ENCODE assay signal across 27 cellular contexts in the genomic region with DNA sequence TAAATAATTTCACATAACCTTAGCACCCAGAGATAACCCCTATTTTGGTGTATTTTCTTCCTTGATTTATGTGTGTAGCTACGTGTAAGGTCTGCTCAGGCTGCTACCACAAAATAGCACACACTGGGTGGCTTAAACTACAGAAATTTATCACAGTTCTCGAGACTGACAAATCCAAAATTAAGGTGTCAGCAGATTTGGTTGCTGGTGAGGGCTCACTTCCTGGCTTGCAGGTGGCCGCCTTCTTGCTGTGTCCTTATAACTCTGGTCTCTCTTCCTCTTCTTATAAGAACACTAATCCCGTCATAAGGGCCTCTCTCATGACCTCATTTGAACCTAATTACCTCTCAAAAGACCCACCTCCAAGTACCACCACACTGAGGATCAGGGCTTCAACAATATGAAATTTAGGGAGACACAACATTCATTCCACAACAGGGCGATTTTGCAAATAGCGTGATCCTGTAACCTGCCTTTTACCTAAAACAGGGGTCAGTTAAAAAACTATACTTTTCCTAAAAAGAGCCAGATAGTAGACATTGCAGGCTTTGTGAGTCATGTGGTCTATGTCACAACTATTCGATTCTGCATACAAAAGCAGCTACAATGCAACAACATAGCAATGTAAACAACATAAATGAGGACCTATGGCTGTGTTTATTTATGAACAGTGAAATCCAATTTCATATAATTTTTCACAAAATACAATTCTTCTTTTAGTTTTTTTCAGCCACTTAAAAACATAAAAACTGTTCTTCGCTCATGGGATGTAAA.
DNase-seq lines count a peak whose midpoint lies in the region; ATAC-seq, FAIRE-seq and TF ChIP-seq lines count a peak whose summit lies in the region.
"Had no signal": no experiment of that assay in that cellular context is flagged by ENCODE, and none has a peak within 500 bp of the region (broad histone marks: within the 10 kb centered on the region; RNA-seq: fewer than 3 reads in every experiment).

No MANE protein-coding gene starts in this region.

- CTCF ChIA-PET in HepG2 (lab: Yijun Ruan, JAX; ENCODE audit: low intra/inter-chr PET ratio, low total read pairs) (no interaction called here), K562 (lab: Yijun Ruan, JAX; ENCODE audit: low intra/inter-chr PET ratio) (no interaction called here), OCI-LY7 (lab: Charles Lee; ENCODE audit: unreplicated experiment) (no interaction called here)
- CTCF ChIA-PET in activated CD4-positive, alpha-beta T cell treated with anti-CD3 and anti-CD28 coated beads, Interleukin-2, amount 10 ng/mL, durations not matched to agents 7 days and 5 days (lab: Charles Lee): no interaction called here

- H3K79me2 ChIP-seq in HepG2 (ENCODE audit: insufficient read depth, low read length) (no peaks in the 10 kb centered on the region), MM.1S (ENCODE audit: low read length) (no peaks in the 10 kb centered on the region), K562 (ENCODE audit: control insufficient read depth, insufficient read depth, low read length) (no peaks in the 10 kb centered on the region), OCI-LY7 (ENCODE audit: insufficient read depth, low read depth, low read length) (no peaks in the 10 kb centered on the region)

- peaks cover 25% of the 10 kb centered on the region for H3K9me3 Mint-ChIP-seq in activated CD4-positive, alpha-beta T cell treated with anti-CD3 and anti-CD28 coated beads, Interleukin-2, amount 10 ng/mL, durations not matched to agents 7 days and 5 days

- no peaks in the 10 kb centered on the region for H3K9me1 ChIP-seq in K562 (ENCODE audit: control insufficient read depth, insufficient read depth, low read length)

- no peak overlapping the region for H3K27ac ChIP-seq in HepG2 (ENCODE audit: extremely low read length, insufficient read depth, low read length)
- no peak overlapping the region for H3K27ac ChIP-seq in right lobe of liver
- H3K27ac ChIP-seq in MM.1S (ENCODE audit: low read length): peak overlapping the region; percentile 100
- H3K27ac ChIP-seq in K562 (ENCODE audit: extremely low read depth, low read depth, low read length): no peak overlapping the region
- no peak overlapping the region for H3K27ac ChIP-seq in OCI-LY7 (ENCODE audit: low read depth, low read length, poor library complexity, severe bottlenecking)
- H3K27ac ChIP-seq: left ventricle myocardium inferior, RWPE1, tibial artery had no signal

- H3K36me3 Mint-ChIP-seq in activated CD4-positive, alpha-beta T cell treated with anti-CD3 and anti-CD28 coated beads, Interleukin-2, amount 10 ng/mL, durations not matched to agents 7 days and 5 days (ENCODE audit: low read depth): peaks cover 50% of the 10 kb centered on the region
- H3K36me3 Mint-ChIP-seq: activated naive CD4-positive, alpha-beta T cell treated with anti-CD3 and anti-CD28 coated beads, Interleukin-2, amount 50 U/mL, for 24 hours; mesothelial cell of epicardium had no signal

- H3K9me3 ChIP-seq in HepG2 (ENCODE audit: low read length) (no peaks in the 10 kb centered on the region), right lobe of liver (no peaks in the 10 kb centered on the region), MM.1S (replicated peaks; ENCODE audit: insufficient read depth, low read length) (no peaks in the 10 kb centered on the region), K562 (replicated peaks; ENCODE audit: control insufficient read depth, insufficient read depth, low read depth, low read length) (no peaks in the 10 kb centered on the region), OCI-LY7 (ENCODE audit: low read length) (peaks cover 12% of the 10 kb centered on the region; the same call in 1 of the 2 replicates)
- H3K9me3 ChIP-seq: BE2C, breast epithelium, HAP-1, tibial artery had no signal

- TF ChIP-seq POLR2A in HepG2 (IDR thresholded peaks at IDR 0.05; ENCODE audit: insufficient read depth in 1 of 2, low read depth in 2 of 2, low read length in 2 of 2) (no peak), right lobe of liver (IDR thresholded peaks at IDR 0.05) (no peak), K562 (conservative IDR thresholded peaks at IDR 0.05) (no peak)

- H3K27ac Mint-ChIP-seq in activated CD4-positive, alpha-beta T cell treated with anti-CD3 and anti-CD28 coated beads, Interleukin-2, amount 10 ng/mL, durations not matched to agents 7 days and 5 days: no peak overlapping the region
- H3K27ac Mint-ChIP-seq: mesothelial cell of epicardium had no signal

- H3K4me1 ChIP-seq in HepG2 (ENCODE audit: insufficient read depth, low read length): no peaks in the 10 kb centered on the region
- peaks cover 0 to 19% (median 5%) of the 10 kb centered on the region in 4 donors for H3K4me1 ChIP-seq in right lobe of liver
- peaks cover 71% of the 10 kb centered on the region for H3K4me1 ChIP-seq in MM.1S (ENCODE audit: low read length)
- no peaks in the 10 kb centered on the region for H3K4me1 ChIP-seq in K562 (replicated peaks in 1 of 2; ENCODE audit: control insufficient read depth in 2 of 2, insufficient read depth in 2 of 2, low read length in 2 of 2)
- peaks cover 33% of the 10 kb centered on the region for H3K4me1 ChIP-seq in OCI-LY7 (ENCODE audit: insufficient read depth, low read length, poor library complexity, severe bottlenecking)
- H3K4me1 ChIP-seq: BE2C, HAP-1, left ventricle myocardium inferior had no signal

- 23% methylated on average over 8 of the region's 8 CpGs for WGBS in HepG2 (ENCODE audit: low lambda C conversion rate)
- whole genome bisulfite sequencing in right lobe of liver (ENCODE audit: insufficient coverage, low coverage, low lambda C conversion rate, missing lambda C conversion rate): 77% methylated on average over 8 of the region's 8 CpGs
- 4% methylated on average over 7 of the region's 8 CpGs for WGBS in K562 (ENCODE audit: insufficient coverage, low coverage, missing lambda C conversion rate)

- BruUV-seq in HepG2 (replicated peaks; lab: Mats Ljungman, UMichigan) (no TSS peak), K562 (replicated peaks; lab: Mats Ljungman, UMichigan) (no TSS peak), OCI-LY7 (replicated peaks; lab: Mats Ljungman, UMichigan) (no TSS peak)

- H3K9me2 ChIP-seq in MM.1S (replicated peaks; ENCODE audit: insufficient read depth, low read length) (no peaks in the 10 kb centered on the region), OCI-LY7 (ENCODE audit: insufficient read depth, low read length) (no peaks in the 10 kb centered on the region)

- H3K4me2 ChIP-seq in HepG2 (ENCODE audit: low read depth, low read length) (no peak overlapping the region), MM.1S (ENCODE audit: low read depth, low read length) (peak overlapping the region; percentile 9; the same call in 1 of the 2 replicates), K562 (ENCODE audit: insufficient read depth, low read length) (no peak overlapping the region), OCI-LY7 (ENCODE audit: low read length) (no peak overlapping the region)
- H3K4me2 ChIP-seq: smooth muscle cell had no signal

- no peak for TF ChIP-seq EP300 in HepG2 (IDR thresholded peaks at IDR 0.05; ENCODE audit: low read depth in 2 of 2, low read length in 2 of 2)
- TF ChIP-seq EP300 in HepG2 (CRISPR knock-in tag; IDR thresholded peaks at IDR 0.05; ENCODE audit: borderline replicate concordance): no peak
- no peak for TF ChIP-seq EP300 in K562 (IDR thresholded peaks at IDR 0.05; ENCODE audit: low read length)

- POLR2A ChIA-PET in HepG2 (lab: Yijun Ruan, JAX) (no interaction called here), K562 (lab: Yijun Ruan, JAX) (no interaction called here), OCI-LY7 (lab: Charles Lee) (no interaction called here)
- POLR2A ChIA-PET in activated CD4-positive, alpha-beta T cell treated with anti-CD3 and anti-CD28 coated beads, Interleukin-2, amount 10 ng/mL, durations not matched to agents 7 days and 5 days (lab: Charles Lee): no interaction called here

- H3K36me3 ChIP-seq in HepG2 (replicated peaks in 1 of 2; ENCODE audit: control insufficient read depth in 1 of 2, insufficient read depth in 2 of 2, low read length in 2 of 2) (no peaks in the 10 kb centered on the region), right lobe of liver (no peaks in the 10 kb centered on the region), MM.1S (replicated peaks; ENCODE audit: insufficient read depth, low read length) (no peaks in the 10 kb centered on the region), K562 (ENCODE audit: control insufficient read depth, insufficient read depth, low read length) (no peaks in the 10 kb centered on the region), OCI-LY7 (ENCODE audit: insufficient read depth, low read length) (no peaks in the 10 kb centered on the region; the same call in 1 of the 2 replicates)
- H3K36me3 ChIP-seq: BE2C, breast epithelium, HAP-1, left ventricle myocardium inferior, tibial artery had no signal

- FAIRE-seq in HepG2 (lab: Jason Lieb, UNC) (no peak), K562 (lab: Jason Lieb, UNC) (no peak)
- FAIRE-seq: islet of Langerhans had no signal

- intact Hi-C loops in HepG2 (cut with micrococcal nuclease; ENCODE audit: unreplicated experiment) (no loop called here), right lobe of liver (cut with DNase I) (no loop called here), K562 (cut with micrococcal nuclease) (no loop called here), OCI-LY7 (cut with micrococcal nuclease; ENCODE audit: unreplicated experiment) (no loop called here)

- H3F3A ChIP-seq in MM.1S (ENCODE audit: insufficient read depth, low read length): peaks cover 44% of the 10 kb centered on the region

- H3K4me3 ChIP-seq in HepG2 (replicated peaks in 1 of 3; ENCODE audit: insufficient read depth in 1 of 3, low read depth in 2 of 3, low read length in 3 of 3) (no peak overlapping the region), right lobe of liver (no peak overlapping the region), MM.1S (ENCODE audit: low read length) (no peak overlapping the region), K562 (no peak overlapping the region), OCI-LY7 (ENCODE audit: low read depth, low read length, poor library complexity, severe bottlenecking) (no peak overlapping the region)
- H3K4me3 ChIP-seq: breast epithelium, HAP-1, left ventricle myocardium inferior, smooth muscle cell, tibial artery had no signal

- H4K20me1 ChIP-seq in HepG2 (ENCODE audit: insufficient read depth, low read length) (no peaks in the 10 kb centered on the region), MM.1S (ENCODE audit: insufficient read depth, low read length) (no peaks in the 10 kb centered on the region), K562 (replicated peaks; ENCODE audit: control insufficient read depth, insufficient read depth, low read length) (no peaks in the 10 kb centered on the region), OCI-LY7 (ENCODE audit: insufficient read depth, low read length) (no peaks in the 10 kb centered on the region)

- in situ Hi-C loops in HepG2 (cut with HindIII; ENCODE audit: extremely low pct_ligation_motif_present, low pct_unique_long_range_greater_than_20kb): no loop called here
- in situ Hi-C loops in K562 (cut with MboI): loop anchor here (25.0 kb wide), 1 partner anchor 940 kb away; a partner anchor contains a TSS

- no peak for TF ChIP-seq RAD21 in HepG2 (CRISPR knock-in tag; IDR thresholded peaks at IDR 0.05)
- TF ChIP-seq RAD21 in K562 (CRISPR knock-in tag; conservative IDR thresholded peaks at IDR 0.05 in 1 of 2, IDR thresholded peaks at IDR 0.05 in 1 of 2): no peak

- ATAC-seq in HepG2: no peak
- ATAC-seq in right lobe of liver: no peak
- no peak for ATAC-seq in K562
- ATAC-seq: naive thymus-derived CD4-positive, alpha-beta T cell had no signal

- H2AFZ ChIP-seq in HepG2 (ENCODE audit: low read length) (no peak overlapping the region), MM.1S (ENCODE audit: low read length) (no peak overlapping the region), K562 (ENCODE audit: low read depth, low read length) (no peak overlapping the region), OCI-LY7 (ENCODE audit: low read length) (no peak overlapping the region)

- H3K4me1 Mint-ChIP-seq in activated CD4-positive, alpha-beta T cell treated with anti-CD3 and anti-CD28 coated beads, Interleukin-2, amount 10 ng/mL, durations not matched to agents 7 days and 5 days: peaks cover 82% of the 10 kb centered on the region

- no peak for DNase-seq in HepG2 (ENCODE audit: low spot score)
- DNase-seq in right lobe of liver: no peak
- DNase-seq in MM.1S: peak; percentile 70
- DNase-seq in K562 (ENCODE audit: extremely low read depth in 1 of 4, low spot score in 3 of 4): no peak
- DNase-seq in OCI-LY7 (ENCODE audit: low spot score): no peak
- DNase-seq in T-helper 9 cell: no peak
- no peak for DNase-seq in activated CD4-positive, alpha-beta T cell treated with anti-CD3 and anti-CD28 coated beads, Interleukin-2, amount 10 ng/mL, durations not matched to agents 7 days and 5 days
- no peak for DNase-seq in GM10266 (ENCODE audit: extremely low spot score)
- DNase-seq: activated CD4-positive, alpha-beta T cell treated with anti-CD3 and anti-CD28 coated beads for 4 hours; BE2C; DMS53; GDM1; left ventricle myocardium inferior; naive thymus-derived CD4-positive, alpha-beta T cell; NCI-H2081; NCI-H226; stimulated activated CD4-positive, alpha-beta T cell treated with anti-CD3 and anti-CD28 coated beads, Interleukin-1b, Interleukin-23, amount 100 ng/mL, for 48 hours; stimulated activated CD8-positive, alpha-beta memory T cell treated with anti-CD3 and anti-CD28 coated beads, Interleukin-4, amount 100 ng/mL, for 48 hours; T-helper 2 cell; tibial artery had no signal

- H3K4me3 Mint-ChIP-seq in activated CD4-positive, alpha-beta T cell treated with anti-CD3 and anti-CD28 coated beads, Interleukin-2, amount 10 ng/mL, durations not matched to agents 7 days and 5 days: no peak overlapping the region
- H3K4me3 Mint-ChIP-seq: mesothelial cell of epicardium; naive thymus-derived CD4-positive, alpha-beta T cell had no signal

- peaks cover 2% of the 10 kb centered on the region for H3K27me3 Mint-ChIP-seq in activated CD4-positive, alpha-beta T cell treated with anti-CD3 and anti-CD28 coated beads, Interleukin-2, amount 10 ng/mL, durations not matched to agents 7 days and 5 days
- H3K27me3 Mint-ChIP-seq: activated naive CD4-positive, alpha-beta T cell treated with anti-CD3 and anti-CD28 coated beads, Interleukin-2, amount 50 U/mL, for 24 hours had no signal

- H3K9ac ChIP-seq in HepG2 (ENCODE audit: insufficient read depth, low read depth, low read length): no peak overlapping the region
- peak overlapping the region; percentile 45; the same call in 1 of the 2 replicates for H3K9ac ChIP-seq in MM.1S (ENCODE audit: low read length)
- H3K9ac ChIP-seq in K562 (ENCODE audit: insufficient read depth in 1 of 2, low read depth in 2 of 2, low read length in 2 of 2): no peak overlapping the region

- H3K27me3 ChIP-seq in HepG2 (ENCODE audit: control insufficient read depth in 1 of 2, insufficient read depth in 2 of 2, low read length in 2 of 2) (peaks cover 0 to 7% of the 10 kb centered on the region in 2 experiments; a peak in 2 of 5 replicates), right lobe of liver (no peaks in the 10 kb centered on the region), MM.1S (replicated peaks; ENCODE audit: insufficient read depth, low read length) (no peaks in the 10 kb centered on the region), K562 (ENCODE audit: control insufficient read depth in 2 of 2, insufficient read depth in 2 of 2, low read length in 2 of 2) (no peaks in the 10 kb centered on the region; a peak in 2 of 5 replicates)
- H3K27me3 ChIP-seq: BE2C, breast epithelium, tibial artery had no signal

- no peak for TF ChIP-seq CTCF in HepG2 (CRISPR knock-in tag; IDR thresholded peaks at IDR 0.05)
- no peak for TF ChIP-seq CTCF in right lobe of liver (IDR thresholded peaks at IDR 0.05)
- no peak for TF ChIP-seq CTCF in MM.1S (IDR thresholded peaks at IDR 0.05; ENCODE audit: low read length)
- TF ChIP-seq CTCF in K562 (IDR thresholded peaks at IDR 0.05 in 2 of 3, conservative IDR thresholded peaks at IDR 0.05 in 1 of 3; ENCODE audit: insufficient read depth in 2 of 3, low read depth in 1 of 3, low read length in 3 of 3): no peak
- TF ChIP-seq CTCF in OCI-LY7 (conservative IDR thresholded peaks at IDR 0.05; ENCODE audit: low read length): no peak
- TF ChIP-seq CTCF in GM10266 (IDR thresholded peaks at IDR 0.05; ENCODE audit: control insufficient read depth, insufficient read depth, low read depth, missing control alignments): no peak
